8 cellular contexts compared by ENCODE assay signal in the genomic region with DNA sequence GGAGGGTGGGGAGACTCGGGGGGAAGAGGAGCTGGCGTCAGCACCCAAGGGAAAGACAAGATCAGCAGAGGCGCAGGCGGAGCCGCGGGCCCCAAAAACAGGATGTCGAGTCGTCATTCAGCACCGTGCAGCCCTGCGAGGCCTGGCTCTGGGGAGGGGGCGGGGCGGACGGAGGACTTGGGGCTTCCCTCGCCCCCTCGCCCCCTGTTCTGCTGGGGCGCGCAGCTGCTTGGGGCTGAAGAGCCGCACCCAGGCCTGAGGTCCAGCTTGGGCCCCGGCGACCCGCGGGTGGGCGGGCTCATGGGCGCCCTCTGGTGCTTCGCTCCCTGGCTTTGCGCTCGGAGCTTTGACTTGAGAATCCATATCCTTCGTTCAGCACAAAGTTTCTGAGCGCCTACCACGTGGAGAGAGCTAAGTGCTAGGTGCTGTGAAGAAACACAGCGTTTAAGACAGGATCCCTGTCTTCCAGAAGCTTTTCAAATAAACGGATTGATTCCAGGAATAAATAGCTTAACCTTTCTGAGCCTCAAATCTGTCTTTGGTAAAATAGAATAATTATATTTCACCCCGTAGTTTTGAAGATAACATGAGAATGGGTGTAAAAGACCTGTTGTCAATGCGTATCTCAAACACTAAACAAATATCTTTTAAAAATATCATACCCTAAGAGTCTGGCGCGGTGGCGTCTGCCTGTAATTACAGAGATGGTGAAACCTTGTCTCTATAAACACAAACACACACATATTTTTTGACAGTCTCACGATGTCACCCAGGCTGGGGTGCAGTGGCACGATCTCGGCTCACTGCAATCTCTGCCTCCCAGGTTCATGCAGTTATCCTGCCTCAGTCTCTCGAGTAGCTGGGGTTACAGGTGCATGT. TPM values are rescaled to one million over a fixed set of nuclear protein-coding genes. Genes with fewer than 3 reads are reported as not detected.
A peak's percentile ranks its signal among the peaks of the same experiment; 100 is the strongest.
DNase-seq lines count a peak whose midpoint lies in the region; ATAC-seq and TF ChIP-seq lines count a peak whose summit lies in the region.

No MANE protein-coding gene starts in this region.

- 18% methylated on average over 41 of the region's 41 CpGs for WGBS in right cardiac atrium

- H3K27ac ChIP-seq in angular gyrus (ENCODE audit: low read depth, low read length) (peak overlapping the region; percentile 85), right cardiac atrium (ENCODE audit: low read length) (peak overlapping the region; percentile 33)

- H3K4me3 ChIP-seq in NB4 (ENCODE audit: low read depth, low read length) (peak overlapping the region; percentile 57), right cardiac atrium (ENCODE audit: low read length) (peak overlapping the region; percentile 100)

- H3K27me3 ChIP-seq in right cardiac atrium (ENCODE audit: control insufficient read depth, insufficient read depth) = no peaks in the 10 kb centered on the region

- TF ChIP-seq POLR2A in NB4 (IDR thresholded peaks at IDR 0.05; ENCODE audit: extremely low read depth, insufficient read length) = no peak

- no peaks in the 10 kb centered on the region for H3K9me3 ChIP-seq in right cardiac atrium (ENCODE audit: control insufficient read depth, low read length)

- intact Hi-C loops in right cardiac atrium (cut with DNase I) = loop anchor here in 1 of 4 donors (5.0 kb wide), 1 partner anchor 49 kb away; no protein-coding TSS in a partner anchor

- H3K4me1 ChIP-seq in right cardiac atrium (ENCODE audit: control insufficient read depth, insufficient read depth, low read length) = peaks cover 16% of the 10 kb centered on the region

- ATAC-seq in HG02623 (IDR thresholded peaks at IDR 0.05; ENCODE audit: unreplicated experiment) = peak; percentile 47
- peak; percentile 85 for ATAC-seq in SK-N-SH treated with all-trans-retinoic acid at 6 μM for 48 hours
- ATAC-seq in right cardiac atrium = peak; percentile 79 to 82

- DNase-seq in activated CD8-positive, alpha-beta memory T cell treated with anti-CD3 and anti-CD28 coated beads for 24 hours = peak; percentile 96
- no peak for DNase-seq in activated CD8-positive, alpha-beta memory T cell treated with anti-CD3 and anti-CD28 coated beads, Interleukin-2, amount 50 U/mL, for 4 hours
- DNase-seq in NB4 (ENCODE audit: low read depth) (peak; percentile 98), right cardiac atrium (peak; percentile 88 to 95 (median 95)), pulmonary artery endothelial cell (ENCODE audit: low read depth, low spot score) (peak; percentile 61)

- TF ChIP-seq CTCF in NB4 (IDR thresholded peaks at IDR 0.05; ENCODE audit: low read depth, low read length) = peak; percentile 58

TF ChIP-seq in SK-N-SH treated with all-trans-retinoic acid at 6 μM for 48 hours, 23 proteins besides CTCF, POLR2A, EP300 and RAD21:
- TF ChIP-seq OSR1 (CRISPR knock-in tag; IDR thresholded peaks at IDR 0.05) (no peak), POU6F1 (CRISPR knock-in tag; IDR thresholded peaks at IDR 0.05; ENCODE audit: borderline replicate concordance, low read depth) (0 out of 2 replicates have a peak, but pooled peaks have one; percentile 58), ZNF565 (CRISPR knock-in tag; conservative IDR thresholded peaks at IDR 0.05; ENCODE audit: low read depth) (no peak), CSDC2 (CRISPR knock-in tag; IDR thresholded peaks at IDR 0.05) (no peak)

RNA-seq across cellular contexts. Expression of gene RHOG, which starts 0.9 kb away (rescaled TPM):
- total RNA-seq in right cardiac atrium (10 to 100 TPM; 18.7 to 26.0 (median 25.6) TPM), pulmonary artery endothelial cell (10.9 and 14.3 TPM in 2 replicates)
- polyA plus RNA-seq in right cardiac atrium = 23.7 TPM

RNA-seq across cellular contexts. Expression of gene STIM1, which starts 13.8 kb away (rescaled TPM):
- total RNA-seq in right cardiac atrium (10 to 100 TPM; 14.4 to 19.3 (median 16.6) TPM), pulmonary artery endothelial cell (23.4 and 31.6 TPM in 2 replicates)
- 10.8 TPM for polyA plus RNA-seq in right cardiac atrium

RNA-seq across cellular contexts. Expression of gene PGAP2, which starts 33.3 kb away (rescaled TPM):
- 10 to 100 TPM; 12.4 to 19.5 (median 15.2) TPM for total RNA-seq in right cardiac atrium
- 13.9 TPM for polyA plus RNA-seq in right cardiac atrium
- total RNA-seq in pulmonary artery endothelial cell = 9.0 and 10.9 TPM in 2 replicates

RNA-seq across cellular contexts. Expression of gene NUP98, which starts 44.3 kb away (rescaled TPM):
- total RNA-seq in right cardiac atrium (10 to 100 TPM; 38.8 to 55.9 (median 43.4) TPM), pulmonary artery endothelial cell (104 and 165 TPM in 2 replicates)
- 22.9 TPM for polyA plus RNA-seq in right cardiac atrium
